9 cellular contexts compared by ENCODE assay signal in the genomic region with DNA sequence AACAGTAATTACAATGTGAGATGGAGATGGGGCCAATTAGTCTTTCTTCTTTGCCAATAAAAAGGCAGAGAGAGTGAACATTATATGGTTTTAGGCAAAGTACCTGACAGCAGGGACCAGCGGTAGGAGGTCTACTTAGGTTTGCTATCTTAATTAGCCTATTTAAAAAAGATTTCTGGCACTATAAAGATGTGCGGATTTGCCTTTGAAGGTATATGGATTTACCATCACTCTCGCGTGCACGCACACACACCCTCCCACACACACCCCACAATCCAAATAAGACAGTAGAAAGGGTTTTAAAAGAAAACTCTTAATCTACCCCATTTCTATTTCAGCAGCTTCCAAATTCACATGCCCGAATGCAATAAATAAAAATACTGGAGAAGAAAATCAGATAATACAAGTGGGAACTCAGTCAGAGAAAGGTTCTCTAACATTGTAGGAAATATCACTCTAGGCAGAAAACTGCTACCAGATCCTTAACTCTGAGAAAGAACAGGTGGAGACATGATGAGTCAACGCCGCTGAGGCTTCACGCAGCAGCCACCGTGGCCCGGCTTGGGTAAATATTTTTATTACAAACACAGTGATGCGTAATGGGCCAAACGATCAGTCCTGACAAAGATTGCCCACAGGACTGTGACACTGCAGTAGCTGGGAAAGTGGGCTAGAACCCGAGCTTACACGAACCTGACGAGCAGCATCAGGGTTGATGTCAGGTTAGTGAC.
DNase-seq lines count a peak whose midpoint lies in the region; ATAC-seq, FAIRE-seq and TF ChIP-seq lines count a peak whose summit lies in the region.
"Had no signal": no experiment of that assay in that cellular context is flagged by ENCODE, and none has a peak within 500 bp of the region (broad histone marks: within the 10 kb centered on the region; RNA-seq: fewer than 3 reads in every experiment).

No MANE protein-coding gene starts in this region.

- no peak overlapping the region for H3K4me3 Mint-ChIP-seq in activated naive CD8-positive, alpha-beta T cell treated with anti-CD3 and anti-CD28 coated beads, Interleukin-2, amount 50 U/mL, for 24 hours

- H3K36me3 ChIP-seq in SK-N-SH (replicated peaks in 1 of 2; ENCODE audit: control insufficient read depth in 1 of 2, insufficient read depth in 2 of 2, low read length in 1 of 2): no peaks in the 10 kb centered on the region

- CTCF ChIA-PET in SK-N-SH (lab: Yijun Ruan, JAX): no interaction called here

- no peak for TF ChIP-seq RAD21 in SK-N-SH (IDR thresholded peaks at IDR 0.05; ENCODE audit: low read length)

- H3K9ac ChIP-seq in SK-N-SH: no peak overlapping the region

- no peak overlapping the region for H3K27ac Mint-ChIP-seq in activated naive CD8-positive, alpha-beta T cell treated with anti-CD3 and anti-CD28 coated beads, Interleukin-2, amount 50 U/mL, for 24 hours

- H3K79me2 ChIP-seq in SK-N-SH (ENCODE audit: insufficient read depth): no peaks in the 10 kb centered on the region

- 77% methylated on average over 16 of the region's 16 CpGs for WGBS in SK-N-SH (ENCODE audit: low lambda C conversion rate)

- no peak overlapping the region for H3K27ac ChIP-seq in SK-N-SH (ENCODE audit: low read depth in 2 of 2, low read length in 1 of 2)

- no peaks in the 10 kb centered on the region for H4K20me1 ChIP-seq in SK-N-SH (ENCODE audit: insufficient read depth)

- H3K36me3 Mint-ChIP-seq in activated naive CD8-positive, alpha-beta T cell treated with anti-CD3 and anti-CD28 coated beads, Interleukin-2, amount 50 U/mL, for 24 hours (ENCODE audit: low read depth): no peaks in the 10 kb centered on the region

- no peaks in the 10 kb centered on the region for H3K4me1 Mint-ChIP-seq in activated naive CD8-positive, alpha-beta T cell treated with anti-CD3 and anti-CD28 coated beads, Interleukin-2, amount 50 U/mL, for 24 hours

- H3F3A ChIP-seq in SK-N-SH (replicated peaks; ENCODE audit: insufficient read depth): no peaks in the 10 kb centered on the region

- H3K9me3 Mint-ChIP-seq in activated naive CD8-positive, alpha-beta T cell treated with anti-CD3 and anti-CD28 coated beads, Interleukin-2, amount 50 U/mL, for 24 hours: no peaks in the 10 kb centered on the region

- H3K27me3 ChIP-seq in SK-N-SH (ENCODE audit: insufficient read depth): no peaks in the 10 kb centered on the region

- peak; percentile 95 for FAIRE-seq in islet of Langerhans (lab: Jason Lieb, UNC)
- no peak for FAIRE-seq in urothelium cell line (lab: Jason Lieb, UNC)

- 0 out of 4 replicates have a peak, but pooled peaks of 1 of the 2 experiments have one; percentile 13 for TF ChIP-seq EP300 in SK-N-SH (IDR thresholded peaks at IDR 0.05; ENCODE audit: borderline replicate concordance in 1 of 2, low read depth in 1 of 2, low read length in 1 of 2)

- no peaks in the 10 kb centered on the region for H3K27me3 Mint-ChIP-seq in activated naive CD8-positive, alpha-beta T cell treated with anti-CD3 and anti-CD28 coated beads, Interleukin-2, amount 50 U/mL, for 24 hours

- DNase-seq in DMS 273 (lab: John Stamatoyannopoulos, UW; ENCODE audit: unreplicated experiment): peak; percentile 57
- DNase-seq in DMS 273 treated with DMSO at 0.1 percent for 48 hours (lab: John Stamatoyannopoulos, UW): no peak
- no peak for DNase-seq in SK-N-SH
- peak; percentile 68 for DNase-seq in urothelium cell line (ENCODE audit: low spot score)
- DNase-seq in activated naive CD8-positive, alpha-beta T cell treated with anti-CD3 and anti-CD28 coated beads, Interleukin-2, amount 50 U/mL, for 24 hours: no peak
- DNase-seq in stimulated activated naive CD4-positive, alpha-beta T cell treated with Interleukin-2 at 50 U/mL for 16 hours (lab: John Stamatoyannopoulos, UW): no peak
- DNase-seq: 8988T had no signal

- no peak overlapping the region for H3K4me2 ChIP-seq in SK-N-SH

- POLR2A ChIA-PET in SK-N-SH (lab: Yijun Ruan, JAX): no interaction called here

- H2AFZ ChIP-seq in SK-N-SH (ENCODE audit: low read depth): no peak overlapping the region

- H3K4me1 ChIP-seq in SK-N-SH (ENCODE audit: control insufficient read depth in 1 of 2, insufficient read depth in 2 of 2, low read depth in 1 of 2, low read length in 1 of 2): no peaks in the 10 kb centered on the region

- H3K9me2 ChIP-seq in SK-N-SH: no peaks in the 10 kb centered on the region

- no peak for TF ChIP-seq CTCF in SK-N-SH (IDR thresholded peaks at IDR 0.05)

- no peak overlapping the region for H3K4me3 ChIP-seq in SK-N-SH (ENCODE audit: low read depth in 2 of 2, low read length in 1 of 2)

- ATAC-seq in activated naive CD8-positive, alpha-beta T cell treated with anti-CD3 and anti-CD28 coated beads, Interleukin-2, amount 50 U/mL, for 24 hours: no peak
- ATAC-seq in GM19463 (IDR thresholded peaks at IDR 0.05; ENCODE audit: unreplicated experiment): no peak

- H3K9me3 ChIP-seq in SK-N-SH: no peaks in the 10 kb centered on the region

TF ChIP-seq in SK-N-SH, 30 proteins besides CTCF, POLR2A, EP300 and RAD21:
- TF ChIP-seq RCOR1 (IDR thresholded peaks at IDR 0.05; ENCODE audit: low read length): no peak
- TF ChIP-seq TAF1 (IDR thresholded peaks at IDR 0.05; ENCODE audit: borderline replicate concordance, low read depth, low read length): no peak
- no peak for TF ChIP-seq YY1 (IDR thresholded peaks at IDR 0.05; ENCODE audit: low read depth)
- TF ChIP-seq, protein P1, sequence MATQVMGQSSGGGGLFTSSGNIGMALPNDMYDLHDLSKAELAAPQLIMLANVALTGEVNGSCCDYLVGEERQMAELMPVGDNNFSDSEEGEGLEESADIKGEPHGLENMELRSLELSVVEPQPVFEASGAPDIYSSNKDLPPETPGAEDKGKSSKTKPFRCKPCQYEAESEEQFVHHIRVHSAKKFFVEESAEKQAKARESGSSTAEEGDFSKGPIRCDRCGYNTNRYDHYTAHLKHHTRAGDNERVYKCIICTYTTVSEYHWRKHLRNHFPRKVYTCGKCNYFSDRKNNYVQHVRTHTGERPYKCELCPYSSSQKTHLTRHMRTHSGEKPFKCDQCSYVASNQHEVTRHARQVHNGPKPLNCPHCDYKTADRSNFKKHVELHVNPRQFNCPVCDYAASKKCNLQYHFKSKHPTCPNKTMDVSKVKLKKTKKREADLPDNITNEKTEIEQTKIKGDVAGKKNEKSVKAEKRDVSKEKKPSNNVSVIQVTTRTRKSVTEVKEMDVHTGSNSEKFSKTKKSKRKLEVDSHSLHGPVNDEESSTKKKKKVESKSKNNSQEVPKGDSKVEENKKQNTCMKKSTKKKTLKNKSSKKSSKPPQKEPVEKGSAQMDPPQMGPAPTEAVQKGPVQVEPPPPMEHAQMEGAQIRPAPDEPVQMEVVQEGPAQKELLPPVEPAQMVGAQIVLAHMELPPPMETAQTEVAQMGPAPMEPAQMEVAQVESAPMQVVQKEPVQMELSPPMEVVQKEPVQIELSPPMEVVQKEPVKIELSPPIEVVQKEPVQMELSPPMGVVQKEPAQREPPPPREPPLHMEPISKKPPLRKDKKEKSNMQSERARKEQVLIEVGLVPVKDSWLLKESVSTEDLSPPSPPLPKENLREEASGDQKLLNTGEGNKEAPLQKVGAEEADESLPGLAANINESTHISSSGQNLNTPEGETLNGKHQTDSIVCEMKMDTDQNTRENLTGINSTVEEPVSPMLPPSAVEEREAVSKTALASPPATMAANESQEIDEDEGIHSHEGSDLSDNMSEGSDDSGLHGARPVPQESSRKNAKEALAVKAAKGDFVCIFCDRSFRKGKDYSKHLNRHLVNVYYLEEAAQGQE (IDR thresholded peaks at IDR 0.05; ENCODE audit: low read depth, low read length): no peak
- TF ChIP-seq FOSL2 (IDR thresholded peaks at IDR 0.05; ENCODE audit: borderline replicate concordance, low read depth): peak; percentile 40; the same call in 1 of the 2 replicates
- TF ChIP-seq, protein P2, sequence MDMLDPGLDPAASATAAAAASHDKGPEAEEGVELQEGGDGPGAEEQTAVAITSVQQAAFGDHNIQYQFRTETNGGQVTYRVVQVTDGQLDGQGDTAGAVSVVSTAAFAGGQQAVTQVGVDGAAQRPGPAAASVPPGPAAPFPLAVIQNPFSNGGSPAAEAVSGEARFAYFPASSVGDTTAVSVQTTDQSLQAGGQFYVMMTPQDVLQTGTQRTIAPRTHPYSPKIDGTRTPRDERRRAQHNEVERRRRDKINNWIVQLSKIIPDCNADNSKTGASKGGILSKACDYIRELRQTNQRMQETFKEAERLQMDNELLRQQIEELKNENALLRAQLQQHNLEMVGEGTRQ (IDR thresholded peaks at IDR 0.05; ENCODE audit: borderline replicate concordance, low read depth, low read length): no peak
- TF ChIP-seq, protein P3, sequence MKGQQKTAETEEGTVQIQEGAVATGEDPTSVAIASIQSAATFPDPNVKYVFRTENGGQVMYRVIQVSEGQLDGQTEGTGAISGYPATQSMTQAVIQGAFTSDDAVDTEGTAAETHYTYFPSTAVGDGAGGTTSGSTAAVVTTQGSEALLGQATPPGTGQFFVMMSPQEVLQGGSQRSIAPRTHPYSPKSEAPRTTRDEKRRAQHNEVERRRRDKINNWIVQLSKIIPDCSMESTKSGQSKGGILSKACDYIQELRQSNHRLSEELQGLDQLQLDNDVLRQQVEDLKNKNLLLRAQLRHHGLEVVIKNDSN (IDR thresholded peaks at IDR 0.05; ENCODE audit: borderline replicate concordance, low read depth): no peak
- TF ChIP-seq EZH2phosphoT487 (IDR thresholded peaks at IDR 0.05; ENCODE audit: borderline replicate concordance, low read depth): no peak
- no peak for TF ChIP-seq TEAD4 (IDR thresholded peaks at IDR 0.05; ENCODE audit: borderline replicate concordance, insufficient read depth)
- TF ChIP-seq, protein P4, sequence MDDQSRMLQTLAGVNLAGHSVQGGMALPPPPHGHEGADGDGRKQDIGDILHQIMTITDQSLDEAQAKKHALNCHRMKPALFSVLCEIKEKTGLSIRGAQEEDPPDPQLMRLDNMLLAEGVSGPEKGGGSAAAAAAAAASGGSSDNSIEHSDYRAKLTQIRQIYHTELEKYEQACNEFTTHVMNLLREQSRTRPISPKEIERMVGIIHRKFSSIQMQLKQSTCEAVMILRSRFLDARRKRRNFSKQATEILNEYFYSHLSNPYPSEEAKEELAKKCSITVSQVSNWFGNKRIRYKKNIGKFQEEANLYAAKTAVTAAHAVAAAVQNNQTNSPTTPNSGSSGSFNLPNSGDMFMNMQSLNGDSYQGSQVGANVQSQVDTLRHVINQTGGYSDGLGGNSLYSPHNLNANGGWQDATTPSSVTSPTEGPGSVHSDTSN (IDR thresholded peaks at IDR 0.05): peak; percentile 56
- TF ChIP-seq JUND (IDR thresholded peaks at IDR 0.05): peak; percentile 37; the same call in 1 of the 2 replicates
- TF ChIP-seq GATA2 (CRISPR knock-in tag; IDR thresholded peaks at IDR 0.05): no peak
- TF ChIP-seq TCF12 (IDR thresholded peaks at IDR 0.05): peak; percentile 74
- TF ChIP-seq NFIC (IDR thresholded peaks at IDR 0.05; ENCODE audit: borderline replicate concordance): no peak

Comparison
In these comparisons a context has a peak if more than half of its experiments do, and no peak if none do; other contexts are left out.
1. DNase-seq: peak in DMS 273 (single experiment) and urothelium cell line (single experiment); none in DMS 273 treated with DMSO at 0.1 percent for 48 hours (single experiment), SK-N-SH (single experiment), activated naive CD8-positive, alpha-beta T cell treated with anti-CD3 and anti-CD28 coated beads, Interleukin-2, amount 50 U/mL, for 24 hours (single experiment) and stimulated activated naive CD4-positive, alpha-beta T cell treated with Interleukin-2 at 50 U/mL for 16 hours (single experiment).